Comparison of ENCODE assay signal across 14 cellular contexts in the genomic region with DNA sequence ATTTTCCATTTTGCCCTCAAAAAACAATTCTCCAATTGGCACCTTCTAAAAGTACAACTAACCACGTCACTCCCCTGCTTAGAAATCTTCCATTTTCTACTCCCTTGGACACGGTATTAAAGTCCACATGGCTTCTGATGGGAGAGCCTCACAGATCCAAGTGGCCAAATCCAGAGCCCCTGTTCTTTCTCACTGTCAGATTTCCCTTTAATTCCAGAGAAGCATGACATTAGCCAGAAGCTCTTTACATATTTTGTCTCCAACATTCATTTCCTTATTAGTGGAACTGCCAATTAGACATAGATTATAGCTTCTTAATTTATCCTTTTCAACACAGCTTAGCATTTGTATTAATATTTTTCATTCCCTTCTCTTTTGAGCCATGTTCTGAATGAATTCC.
DNase-seq lines count a peak whose midpoint lies in the region; ATAC-seq lines count a peak whose summit lies in the region.
"Had no signal": no experiment of that assay in that cellular context is flagged by ENCODE, and none has a peak within 500 bp of the region (broad histone marks: within the 10 kb centered on the region; RNA-seq: fewer than 3 reads in every experiment).

No MANE protein-coding gene starts in this region.

- H3K27ac Mint-ChIP-seq in activated naive CD4-positive, alpha-beta T cell treated with anti-CD3 and anti-CD28 coated beads, Interleukin-2, amount 10 ng/mL, durations not matched to agents 7 days and 5 days, result peak overlapping the region; percentile 1
- peak overlapping the region in 6 of 9 donors; percentile 6 to 61 (median 20) for H3K27ac Mint-ChIP-seq in naive thymus-derived CD4-positive, alpha-beta T cell

- H3K27me3 Mint-ChIP-seq in activated naive CD4-positive, alpha-beta T cell treated with anti-CD3 and anti-CD28 coated beads, Interleukin-2, amount 10 ng/mL, durations not matched to agents 7 days and 5 days, result no peaks in the 10 kb centered on the region
- H3K27me3 Mint-ChIP-seq in naive thymus-derived CD4-positive, alpha-beta T cell, result no peaks in the 10 kb centered on the region
- H3K27me3 Mint-ChIP-seq: B cell had no signal

- H3K9me3 Mint-ChIP-seq in activated naive CD4-positive, alpha-beta T cell treated with anti-CD3 and anti-CD28 coated beads, Interleukin-2, amount 10 ng/mL, durations not matched to agents 7 days and 5 days, result no peaks in the 10 kb centered on the region
- H3K9me3 Mint-ChIP-seq in naive thymus-derived CD4-positive, alpha-beta T cell, result peaks cover 0 to 5% (median 0%) of the 10 kb centered on the region in 11 donors

- intact Hi-C loops in naive thymus-derived CD4-positive, alpha-beta T cell (cut with micrococcal nuclease), result no loop called here

- no peak for ATAC-seq in naive thymus-derived CD4-positive, alpha-beta T cell
- ATAC-seq: HCT116, HepG2 had no signal

- peaks cover 70% of the 10 kb centered on the region for H3K36me3 Mint-ChIP-seq in activated naive CD4-positive, alpha-beta T cell treated with anti-CD3 and anti-CD28 coated beads, Interleukin-2, amount 10 ng/mL, durations not matched to agents 7 days and 5 days
- peaks cover 22 to 63% (median 37%) of the 10 kb centered on the region in 5 donors for H3K36me3 Mint-ChIP-seq in naive thymus-derived CD4-positive, alpha-beta T cell

- no peak for DNase-seq in activated naive CD4-positive, alpha-beta T cell treated with anti-CD3 and anti-CD28 coated beads, Interleukin-2, amount 10 ng/mL, durations not matched to agents 7 days and 5 days
- DNase-seq in activated naive CD4-positive, alpha-beta T cell (lab: John Stamatoyannopoulos, UW), result no peak
- DNase-seq in SK-N-DZ (ENCODE audit: low spot score) (peak; percentile 91), AG08395 (ENCODE audit: low spot score) (no peak), NCI-H446 treated with DMSO at 0.1 percent for 48 hours (lab: John Stamatoyannopoulos, UW) (no peak), inferior parietal cortex (ENCODE audit: extremely low spot score) (no peak)
- DNase-seq in naive thymus-derived CD4-positive, alpha-beta T cell, result no peak
- no peak for DNase-seq in activated CD4-positive, CD25-positive, alpha-beta regulatory T cell (lab: John Stamatoyannopoulos, UW)
- DNase-seq: ACHN, C1 segment of cervical spinal cord, DMS 273 treated with DMSO at 0.1 percent for 48 hours had no signal

- POLR2A ChIA-PET in naive thymus-derived CD4-positive, alpha-beta T cell (lab: Charles Lee), result no interaction called here

- peaks cover 0 to 6% (median 0%) of the 10 kb centered on the region in 3 experiments for H3K36me3 ChIP-seq in naive thymus-derived CD4-positive, alpha-beta T cell (ENCODE audit: control insufficient read depth in 2 of 3, insufficient read depth in 3 of 3, low read length in 3 of 3)

- H3K4me3 ChIP-seq in naive thymus-derived CD4-positive, alpha-beta T cell (ENCODE audit: low read length), result no peak overlapping the region

- peaks cover 40% of the 10 kb centered on the region for H3K4me1 Mint-ChIP-seq in activated naive CD4-positive, alpha-beta T cell treated with anti-CD3 and anti-CD28 coated beads, Interleukin-2, amount 10 ng/mL, durations not matched to agents 7 days and 5 days
- peaks cover 16 to 70% (median 66%) of the 10 kb centered on the region in 7 donors for H3K4me1 Mint-ChIP-seq in naive thymus-derived CD4-positive, alpha-beta T cell

- H3K9me3 ChIP-seq in naive thymus-derived CD4-positive, alpha-beta T cell (ENCODE audit: control insufficient read depth in 2 of 3, low read length in 3 of 3), result no peaks in the 10 kb centered on the region

- H3K4me1 ChIP-seq in naive thymus-derived CD4-positive, alpha-beta T cell (ENCODE audit: control insufficient read depth in 2 of 2, insufficient read depth in 2 of 2, low read length in 2 of 2), result no peaks in the 10 kb centered on the region

- no peak overlapping the region for H3K27ac ChIP-seq in naive thymus-derived CD4-positive, alpha-beta T cell (ENCODE audit: low read depth, low read length)

- no peak overlapping the region for H3K4me3 Mint-ChIP-seq in activated naive CD4-positive, alpha-beta T cell treated with anti-CD3 and anti-CD28 coated beads, Interleukin-2, amount 10 ng/mL, durations not matched to agents 7 days and 5 days
- H3K4me3 Mint-ChIP-seq in naive thymus-derived CD4-positive, alpha-beta T cell, result no peak overlapping the region
- H3K4me3 Mint-ChIP-seq: B cell had no signal

- CTCF ChIA-PET in activated naive CD4-positive, alpha-beta T cell treated with anti-CD3 and anti-CD28 coated beads, Interleukin-2, amount 10 ng/mL, durations not matched to agents 7 days and 5 days (lab: Charles Lee), result no interaction called here
- CTCF ChIA-PET in naive thymus-derived CD4-positive, alpha-beta T cell (lab: Charles Lee), result no interaction called here

- no peaks in the 10 kb centered on the region for H3K27me3 ChIP-seq in naive thymus-derived CD4-positive, alpha-beta T cell (ENCODE audit: control insufficient read depth in 2 of 2, insufficient read depth in 2 of 2, low read length in 2 of 2)
